In genomic region chr20:58464838-58465237, GRCh38 we compare ENCODE assay signal across 32 cellular contexts. TPM values are rescaled to one million over a fixed set of nuclear protein-coding genes. Genes with fewer than 3 reads are reported as not detected.
"Had no signal": no experiment of that assay in that cellular context is flagged by ENCODE, and none has a peak within 500 bp of the region (broad histone marks: within the 10 kb centered on the region; RNA-seq: fewer than 3 reads in every experiment).

No MANE protein-coding gene starts in this region.

- H3K27me3 ChIP-seq: ascending aorta, breast epithelium, cardiac muscle cell, colonic mucosa had no signal

- H3K9me3 ChIP-seq: ascending aorta, breast epithelium, colonic mucosa, heart left ventricle had no signal

- H3K4me3 ChIP-seq: ascending aorta, breast epithelium, cardiac muscle cell, colonic mucosa, heart left ventricle had no signal

- H3K36me3 ChIP-seq: breast epithelium, cardiac muscle cell, colonic mucosa, heart left ventricle, WERI-Rb-1 had no signal

- H3K9me3 Mint-ChIP-seq: activated B cell treated with CpG ODN at 0.5 μM for 24 hours; activated CD8-positive, alpha-beta T cell treated with anti-CD3 and anti-CD28 coated beads for 36 hours; activated naive CD4-positive, alpha-beta T cell treated with anti-CD3 and anti-CD28 coated beads, Interleukin-2, amount 50 U/mL, for 24 hours; activated naive CD8-positive, alpha-beta T cell treated with anti-CD3 and anti-CD28 coated beads, Interleukin-2, amount 10 ng/mL, durations not matched to agents 7 days and 5 days; activated T-cell treated with anti-CD3 and anti-CD28 coated beads, Interleukin-2, amount 50 U/mL, for 4 hours; activated T-helper 17 cell treated with anti-CD3 and anti-CD28 coated beads, Interleukin-2, amount 50 U/mL, for 72 hours; T-helper 2 cell treated with Interferon-gamma antibody and Interleukin-4, amounts not matched to agents 5 μg/mL and 100 μg/mL, for 36 hours had no signal

- H3K27ac ChIP-seq: ascending aorta, breast epithelium, cardiac muscle cell, colonic mucosa, heart left ventricle, WERI-Rb-1 had no signal

- DNase-seq: activated B cell treated with CpG ODN at 0.5 μM for 24 hours; activated CD4-positive, alpha-beta T cell treated with anti-CD3 and anti-CD28 coated beads for 48 hours; activated CD4-positive, alpha-beta T cell treated with anti-CD3 and anti-CD28 coated beads, Interleukin-2, amount 50 U/mL, for 1 hour; activated CD4-positive, alpha-beta T cell treated with anti-CD3 and anti-CD28 coated beads, Interleukin-2, amount 50 U/mL, for 48 hours; activated CD8-positive, alpha-beta memory T cell treated with anti-CD3 and anti-CD28 coated beads for 24 hours; activated CD8-positive, alpha-beta T cell treated with anti-CD3 and anti-CD28 coated beads for 36 hours; activated effector memory CD4-positive, alpha-beta T cell treated with Interleukin-2 at 50 U/mL for 16 hours; activated gamma-delta T cell treated with Interleukin-2 at 50 U/mL for 16 hours; activated naive CD4-positive, alpha-beta T cell treated with Interleukin-2 at 50 U/mL for 16 hours; activated naive CD8-positive, alpha-beta T cell treated with anti-CD3 and anti-CD28 coated beads, Interleukin-2, amount 10 ng/mL, durations not matched to agents 7 days and 5 days; activated T-cell treated with anti-CD3 and anti-CD28 coated beads, Interleukin-2, amount 50 U/mL, for 4 hours; central memory CD4-positive, alpha-beta T cell; cerebellar nuclear complex; colonic mucosa; effector CD8-positive, alpha-beta T cell; foreskin fibroblast; heart left ventricle; T-helper 1 cell; T-helper 17 cell; T1000; WERI-Rb-1 had no signal

- H3K4me1 Mint-ChIP-seq: activated naive CD4-positive, alpha-beta T cell treated with anti-CD3 and anti-CD28 coated beads, Interleukin-2, amount 50 U/mL, for 24 hours; activated naive CD8-positive, alpha-beta T cell treated with anti-CD3 and anti-CD28 coated beads, Interleukin-2, amount 10 ng/mL, durations not matched to agents 7 days and 5 days; activated T-helper 17 cell treated with anti-CD3 and anti-CD28 coated beads, Interleukin-2, amount 50 U/mL, for 72 hours; T-helper 17 cell had no signal

- H3K4me3 Mint-ChIP-seq: activated B cell treated with CpG ODN at 0.5 μM for 24 hours; activated CD8-positive, alpha-beta T cell treated with anti-CD3 and anti-CD28 coated beads for 36 hours; activated naive CD4-positive, alpha-beta T cell treated with anti-CD3 and anti-CD28 coated beads, Interleukin-2, amount 50 U/mL, for 24 hours; activated naive CD8-positive, alpha-beta T cell treated with anti-CD3 and anti-CD28 coated beads, Interleukin-2, amount 10 ng/mL, durations not matched to agents 7 days and 5 days; activated T-cell treated with anti-CD3 and anti-CD28 coated beads, Interleukin-2, amount 50 U/mL, for 4 hours; activated T-helper 17 cell treated with anti-CD3 and anti-CD28 coated beads, Interleukin-2, amount 50 U/mL, for 72 hours; brain; T-helper 17 cell; T-helper 2 cell treated with Interferon-gamma antibody and Interleukin-4, amounts not matched to agents 5 μg/mL and 100 μg/mL, for 36 hours had no signal

- H3K27me3 Mint-ChIP-seq: activated CD8-positive, alpha-beta T cell treated with anti-CD3 and anti-CD28 coated beads for 36 hours; activated naive CD4-positive, alpha-beta T cell treated with anti-CD3 and anti-CD28 coated beads, Interleukin-2, amount 50 U/mL, for 24 hours; activated T-helper 17 cell treated with anti-CD3 and anti-CD28 coated beads, Interleukin-2, amount 50 U/mL, for 72 hours; brain; T-helper 17 cell had no signal

- H3K36me3 Mint-ChIP-seq: activated naive CD4-positive, alpha-beta T cell treated with anti-CD3 and anti-CD28 coated beads, Interleukin-2, amount 50 U/mL, for 24 hours; activated naive CD8-positive, alpha-beta T cell treated with anti-CD3 and anti-CD28 coated beads, Interleukin-2, amount 10 ng/mL, durations not matched to agents 7 days and 5 days; brain had no signal

- H3K4me1 ChIP-seq: ascending aorta, breast epithelium, colonic mucosa, heart left ventricle had no signal

- H3K27ac Mint-ChIP-seq: activated B cell treated with CpG ODN at 0.5 μM for 24 hours; activated CD8-positive, alpha-beta T cell treated with anti-CD3 and anti-CD28 coated beads for 36 hours; activated naive CD4-positive, alpha-beta T cell treated with anti-CD3 and anti-CD28 coated beads, Interleukin-2, amount 50 U/mL, for 24 hours; activated naive CD8-positive, alpha-beta T cell treated with anti-CD3 and anti-CD28 coated beads, Interleukin-2, amount 10 ng/mL, durations not matched to agents 7 days and 5 days; activated T-helper 17 cell treated with anti-CD3 and anti-CD28 coated beads, Interleukin-2, amount 50 U/mL, for 72 hours; T-helper 17 cell; T-helper 2 cell treated with Interferon-gamma antibody and Interleukin-4, amounts not matched to agents 5 μg/mL and 100 μg/mL, for 36 hours had no signal

- ATAC-seq: activated CD4-positive, CD25-positive, alpha-beta regulatory T cell treated with anti-CD3 and anti-CD28 coated beads, Interleukin-2, amount 50 U/mL, for 24 hours; activated CD8-positive, alpha-beta T cell treated with anti-CD3 and anti-CD28 coated beads for 36 hours; activated T-cell treated with anti-CD3 and anti-CD28 coated beads, Interleukin-2, amount 50 U/mL, for 4 hours; activated T-helper 17 cell treated with anti-CD3 and anti-CD28 coated beads, Interleukin-2, amount 50 U/mL, for 72 hours; esophagus mucosa; heart left ventricle; T-helper 17 cell had no signal

RNA-seq across cellular contexts. Expression of gene APCDD1L, which starts 50.4 kb away (rescaled TPM):
- total RNA-seq: activated B cell treated with CpG ODN at 0.5 μM for 24 hours; activated CD8-positive, alpha-beta T cell treated with anti-CD3 and anti-CD28 coated beads for 36 hours; activated naive CD8-positive, alpha-beta T cell treated with anti-CD3 and anti-CD28 coated beads, Interleukin-2, amount 10 ng/mL, durations not matched to agents 7 days and 5 days; activated T-cell treated with anti-CD3 and anti-CD28 coated beads, Interleukin-2, amount 50 U/mL, for 4 hours; activated T-helper 17 cell treated with anti-CD3 and anti-CD28 coated beads, Interleukin-2, amount 50 U/mL, for 72 hours; dermis microvascular lymphatic vessel endothelial cell; frontal cortex; T-helper 17 cell had no signal
